Comparison of ENCODE assay signal across 20 cellular contexts in genomic region chr10:30709229-30709628, GRCh38.
DNase-seq lines count a peak whose midpoint lies in the region; ATAC-seq, FAIRE-seq and TF ChIP-seq lines count a peak whose summit lies in the region.
"Had no signal": no experiment of that assay in that cellular context is flagged by ENCODE, and none has a peak within 500 bp of the region (broad histone marks: within the 10 kb centered on the region; RNA-seq: fewer than 3 reads in every experiment).

No MANE protein-coding gene starts in this region.

- H2AFZ ChIP-seq in MM.1S (ENCODE audit: low read length): no peak overlapping the region

- DNase-seq in MM.1S (no peak), fibroblast of pulmonary artery (ENCODE audit: low read depth) (no peak), DMS153 treated with DMSO at 0.1 percent for 48 hours (lab: John Stamatoyannopoulos, UW; ENCODE audit: unreplicated experiment) (no peak), mucosa of gallbladder (ENCODE audit: low spot score) (no peak), pancreas (no peak)
- DNase-seq: activated CD4-positive, alpha-beta T cell treated with anti-CD3 and anti-CD28 coated beads, Interleukin-2, amount 50 U/mL, for 1 hour; activated T-cell treated with anti-CD3 and anti-CD28 coated beads, Interleukin-2, amount 50 U/mL, for 4 hours; COR-L47; NCI-H1048; NCI-H2029 treated with DMSO at 0.1 percent for 48 hours; sigmoid colon; stimulated activated naive B cell treated with anti-CD40 and anti-IgM and Interleukin-4, amounts not matched to agents 10 μg/mL and 1 μg/mL and 100 μg/mL, for 72 hours had no signal

- H3K27me3 ChIP-seq in BLaER1: no peaks in the 10 kb centered on the region
- no peaks in the 10 kb centered on the region for H3K27me3 ChIP-seq in DOHH2 (ENCODE audit: control insufficient read depth, low read length)
- H3K27me3 ChIP-seq in MM.1S (replicated peaks; ENCODE audit: insufficient read depth, low read length): no peaks in the 10 kb centered on the region
- H3K27me3 ChIP-seq in pancreas: no peaks in the 10 kb centered on the region
- H3K27me3 ChIP-seq: sigmoid colon had no signal

- peak overlapping the region; percentile 49; the same call in 1 of the 2 replicates for H3K27ac ChIP-seq in BLaER1
- H3K27ac ChIP-seq in DOHH2 (ENCODE audit: low read depth, low read length): no peak overlapping the region
- H3K27ac ChIP-seq in MM.1S (ENCODE audit: low read length): no peak overlapping the region
- H3K27ac ChIP-seq in pancreas: no peak overlapping the region
- H3K27ac ChIP-seq: sigmoid colon, thoracic aorta had no signal

- peaks cover 50% of the 10 kb centered on the region for H3K4me1 ChIP-seq in BLaER1
- H3K4me1 ChIP-seq in DOHH2 (ENCODE audit: control insufficient read depth, low read length): peaks cover 50% of the 10 kb centered on the region
- H3K4me1 ChIP-seq in MM.1S (ENCODE audit: low read length): peaks cover 20% of the 10 kb centered on the region
- H3K4me1 ChIP-seq in pancreas: no peaks in the 10 kb centered on the region
- H3K4me1 ChIP-seq: sigmoid colon had no signal

- FAIRE-seq in pancreas (lab: Jason Lieb, UNC): no peak
- FAIRE-seq: colon, islet of Langerhans, TTC549 had no signal

- H3K4me3 ChIP-seq in BLaER1 (no peak overlapping the region), DOHH2 (ENCODE audit: low read length) (no peak overlapping the region), MM.1S (ENCODE audit: low read length) (no peak overlapping the region), fibroblast of pulmonary artery (replicated peaks; ENCODE audit: low read depth, low read length) (no peak overlapping the region), pancreas (no peak overlapping the region)
- H3K4me3 ChIP-seq: lung, sigmoid colon, thoracic aorta had no signal

- H4K20me1 ChIP-seq in BLaER1 (no peaks in the 10 kb centered on the region), DOHH2 (ENCODE audit: control insufficient read depth, insufficient read depth, low read depth, low read length) (no peaks in the 10 kb centered on the region), MM.1S (ENCODE audit: insufficient read depth, low read length) (no peaks in the 10 kb centered on the region)

- H3F3A ChIP-seq in DOHH2 (ENCODE audit: control insufficient read depth, insufficient read depth): peaks cover 24% of the 10 kb centered on the region
- peaks cover 27% of the 10 kb centered on the region for H3F3A ChIP-seq in MM.1S (ENCODE audit: insufficient read depth, low read length)

- H3K4me2 ChIP-seq in BLaER1 (peak overlapping the region; percentile 51), DOHH2 (ENCODE audit: low read length) (no peak overlapping the region), MM.1S (ENCODE audit: low read depth, low read length) (no peak overlapping the region)

- 84 to 91% methylated on average over 10 of the region's 10 CpGs for WGBS in pancreas, 2 donors

- H3K79me2 ChIP-seq in DOHH2 (ENCODE audit: control insufficient read depth, low read length) (no peaks in the 10 kb centered on the region), MM.1S (ENCODE audit: low read length) (no peaks in the 10 kb centered on the region)

- H3K9ac ChIP-seq in BLaER1 (no peak overlapping the region), MM.1S (ENCODE audit: low read length) (no peak overlapping the region)

- H3K36me3 ChIP-seq in BLaER1 (peaks cover 7% of the 10 kb centered on the region; the same call in 1 of the 2 replicates), DOHH2 (ENCODE audit: control insufficient read depth, low read length) (peaks cover 8% of the 10 kb centered on the region), MM.1S (replicated peaks; ENCODE audit: insufficient read depth, low read length) (no peaks in the 10 kb centered on the region), pancreas (no peaks in the 10 kb centered on the region)
- H3K36me3 ChIP-seq: sigmoid colon, thoracic aorta had no signal

- no peak for ATAC-seq in pancreas
- ATAC-seq in GM18511 (IDR thresholded peaks at IDR 0.05; ENCODE audit: unreplicated experiment): no peak
- ATAC-seq: activated T-cell treated with anti-CD3 and anti-CD28 coated beads, Interleukin-2, amount 50 U/mL, for 4 hours; stimulated activated naive B cell treated with anti-CD40 and anti-IgM and Interleukin-4, amounts not matched to agents 10 μg/mL and 1 μg/mL and 100 μg/mL, for 72 hours had no signal

- no peaks in the 10 kb centered on the region for H3K9me2 ChIP-seq in DOHH2 (replicated peaks; ENCODE audit: control insufficient read depth, low read length)
- H3K9me2 ChIP-seq in MM.1S (replicated peaks; ENCODE audit: insufficient read depth, low read length): no peaks in the 10 kb centered on the region

- peak; percentile 44 for TF ChIP-seq CTCF in DOHH2 (IDR thresholded peaks at IDR 0.05; ENCODE audit: low read depth, low read length, poor library complexity, severe bottlenecking)
- TF ChIP-seq CTCF in MM.1S (IDR thresholded peaks at IDR 0.05; ENCODE audit: low read length): peak; percentile 18; the same call in 1 of the 2 replicates
- peak; percentile 10 for TF ChIP-seq CTCF in fibroblast of pulmonary artery (IDR thresholded peaks at IDR 0.05; ENCODE audit: low read length, missing control alignments)
- no peak for TF ChIP-seq CTCF in pancreas (IDR thresholded peaks at IDR 0.05)

- intact Hi-C loops in pancreas (cut with DNase I): no loop called here

- H3K9me3 ChIP-seq in BLaER1 (peaks cover 29% of the 10 kb centered on the region), DOHH2 (ENCODE audit: control insufficient read depth, insufficient read depth, low read length) (peaks cover 7% of the 10 kb centered on the region; the same call in 1 of the 2 replicates), MM.1S (replicated peaks; ENCODE audit: insufficient read depth, low read length) (no peaks in the 10 kb centered on the region), pancreas (no peaks in the 10 kb centered on the region)
- H3K9me3 ChIP-seq: sigmoid colon, thoracic aorta had no signal

Comparison
In these comparisons a context has a peak if more than half of its experiments do, and no peak if none do; other contexts are left out.
1. CTCF ChIP-seq: peak in DOHH2 (single experiment), MM.1S (single experiment) and fibroblast of pulmonary artery (single experiment); none in pancreas (0 of 4).